ENCODE assay signal across 23 cellular contexts in genomic region chr2:36294290-36294689, GRCh38.
DNase-seq lines count a peak whose midpoint lies in the region; ATAC-seq and TF ChIP-seq lines count a peak whose summit lies in the region.
"Had no signal": no experiment of that assay in that cellular context is flagged by ENCODE, and none has a peak within 500 bp of the region (broad histone marks: within the 10 kb centered on the region; RNA-seq: fewer than 3 reads in every experiment).

No MANE protein-coding gene starts in this region.

- H3K4me3 Mint-ChIP-seq in activated CD4-positive, alpha-beta T cell treated with anti-CD3 and anti-CD28 coated beads for 36 hours: no peak overlapping the region

- no peak overlapping the region for H3K27ac Mint-ChIP-seq in activated CD4-positive, alpha-beta T cell treated with anti-CD3 and anti-CD28 coated beads for 36 hours

- CTCF ChIA-PET in activated CD4-positive, alpha-beta T cell treated with anti-CD3 and anti-CD28 coated beads for 36 hours (lab: Charles Lee): interaction anchor here (1.0 to 1.5 kb wide), 4 partner anchors 15 to 57 kb away, joined by 3 to 4 read pairs (median 4); no protein-coding TSS in a partner anchor

- H3K27ac ChIP-seq in sigmoid colon: no peak overlapping the region
- no peak overlapping the region for H3K27ac ChIP-seq in caudate nucleus (ENCODE audit: low read depth, low read length)
- no peak overlapping the region for H3K27ac ChIP-seq in GM23248
- H3K27ac ChIP-seq: left lung, psoas muscle had no signal

- H3K27me3 Mint-ChIP-seq in activated CD4-positive, alpha-beta T cell treated with anti-CD3 and anti-CD28 coated beads for 36 hours: no peaks in the 10 kb centered on the region

- intact Hi-C loops in activated CD4-positive, alpha-beta T cell treated with anti-CD3 and anti-CD28 coated beads for 36 hours (cut with DNase I, micrococcal nuclease): no loop called here
- intact Hi-C loops in sigmoid colon (cut with DNase I): no loop called here

- no peak overlapping the region for H2AFZ ChIP-seq in GM23248

- in situ Hi-C loops in GM23248 (cut with MboI): no loop called here

- no peaks in the 10 kb centered on the region for H3K9me3 Mint-ChIP-seq in activated CD4-positive, alpha-beta T cell treated with anti-CD3 and anti-CD28 coated beads for 36 hours (ENCODE audit: low read depth)

- no peaks in the 10 kb centered on the region for H4K20me1 ChIP-seq in GM23248 (ENCODE audit: insufficient read depth)

- no peak for TF ChIP-seq EP300 in sigmoid colon (IDR thresholded peaks at IDR 0.05)

- ATAC-seq in activated CD4-positive, alpha-beta T cell treated with anti-CD3 and anti-CD28 coated beads for 36 hours: peak; percentile 61
- ATAC-seq: left lung, psoas muscle, Right ventricle myocardium inferior had no signal

- H3K4me1 Mint-ChIP-seq in activated CD4-positive, alpha-beta T cell treated with anti-CD3 and anti-CD28 coated beads for 36 hours: peaks cover 5% of the 10 kb centered on the region

- H3K36me3 ChIP-seq in sigmoid colon (no peaks in the 10 kb centered on the region), GM23248 (ENCODE audit: low read depth) (no peaks in the 10 kb centered on the region)
- H3K36me3 ChIP-seq: BE2C, left lung had no signal

- H3K4me2 ChIP-seq in GM23248 (ENCODE audit: unreplicated experiment): no peak overlapping the region
- H3K4me2 ChIP-seq: smooth muscle cell had no signal

- H3K9me3 ChIP-seq in sigmoid colon: peaks cover 0 to 2% (median 0%) of the 10 kb centered on the region in 4 donors
- H3K9me3 ChIP-seq in GM23248 (ENCODE audit: low read depth): no peaks in the 10 kb centered on the region
- H3K9me3 ChIP-seq: BE2C, Caco-2, left lung, psoas muscle had no signal

- peak; percentile 52 for DNase-seq in activated CD4-positive, alpha-beta T cell treated with anti-CD3 and anti-CD28 coated beads for 36 hours
- no peak for DNase-seq in activated CD4-positive, alpha-beta T cell treated with anti-CD3 and anti-CD28 coated beads, Interleukin-2, amount 50 U/mL, for 4 hours
- peak; percentile 22 for DNase-seq in A172 (ENCODE audit: low spot score)
- DNase-seq in SW480 (ENCODE audit: low spot score): peak; percentile 14
- DNase-seq in glomerular visceral epithelial cell (ENCODE audit: extremely low spot score): peak; percentile 22
- no peak for DNase-seq in sigmoid colon
- DNase-seq in caudate nucleus (lab: John Stamatoyannopoulos, UW): no peak
- no peak for DNase-seq in GM23248
- DNase-seq: 8988T, activated gamma-delta T cell treated with Interleukin-2 at 50 U/mL for 16 hours, BE2C, Caco-2, EL, head of caudate nucleus, left lung, midbrain, NCI-H1092, NCI-H2107, NCI-H524, psoas muscle, SW 1271 had no signal

- H3K9ac ChIP-seq in GM23248: no peak overlapping the region

- no peaks in the 10 kb centered on the region for H3K9me2 ChIP-seq in GM23248 (ENCODE audit: insufficient read depth)

- no peaks in the 10 kb centered on the region for H3K79me2 ChIP-seq in GM23248 (ENCODE audit: insufficient read depth)

- no peaks in the 10 kb centered on the region for H3K4me1 ChIP-seq in sigmoid colon
- H3K4me1 ChIP-seq in GM23248 (ENCODE audit: insufficient read depth): no peaks in the 10 kb centered on the region
- H3K4me1 ChIP-seq: BE2C, Caco-2, left lung, psoas muscle had no signal

- H3K27me3 ChIP-seq in sigmoid colon: no peaks in the 10 kb centered on the region
- H3K27me3 ChIP-seq in GM23248 (replicated peaks; ENCODE audit: insufficient read depth): peaks cover 18% of the 10 kb centered on the region
- H3K27me3 ChIP-seq: BE2C, left lung had no signal

- POLR2A ChIA-PET in activated CD4-positive, alpha-beta T cell treated with anti-CD3 and anti-CD28 coated beads for 36 hours (lab: Charles Lee): no interaction called here

- TF ChIP-seq POLR2A in sigmoid colon (IDR thresholded peaks at IDR 0.05): no peak

- H3K4me3 ChIP-seq in sigmoid colon: no peak overlapping the region
- H3K4me3 ChIP-seq in GM23248: no peak overlapping the region
- H3K4me3 ChIP-seq: left lung, psoas muscle, smooth muscle cell had no signal

- no peaks in the 10 kb centered on the region for H3K36me3 Mint-ChIP-seq in activated CD4-positive, alpha-beta T cell treated with anti-CD3 and anti-CD28 coated beads for 36 hours (ENCODE audit: low read depth)

- H3F3A ChIP-seq in GM23248 (ENCODE audit: insufficient read depth): no peaks in the 10 kb centered on the region

- 71 to 78% methylated on average over 3 of the region's 3 CpGs for WGBS in sigmoid colon, 2 donors
- WGBS in GM23248 (ENCODE audit: low coverage in 1 of 2, low lambda C conversion rate in 2 of 2, missing lambda C conversion rate in 2 of 2), 2 experiments: 42 to 46% methylated on average over 3 of the region's 3 CpGs

- TF ChIP-seq CTCF in sigmoid colon (IDR thresholded peaks at IDR 0.05): no peak

Comparison
In these comparisons a context has a peak if more than half of its experiments do, and no peak if none do; other contexts are left out.
1. DNase-seq: peak in activated CD4-positive, alpha-beta T cell treated with anti-CD3 and anti-CD28 coated beads for 36 hours (single experiment), A172 (single experiment), SW480 (single experiment) and glomerular visceral epithelial cell (single experiment); none in activated CD4-positive, alpha-beta T cell treated with anti-CD3 and anti-CD28 coated beads, Interleukin-2, amount 50 U/mL, for 4 hours (0 of 2), sigmoid colon (single experiment), caudate nucleus (0 of 61) and GM23248 (single experiment).